Comparison of ENCODE assay signal across 6 cellular contexts in the genomic region with DNA sequence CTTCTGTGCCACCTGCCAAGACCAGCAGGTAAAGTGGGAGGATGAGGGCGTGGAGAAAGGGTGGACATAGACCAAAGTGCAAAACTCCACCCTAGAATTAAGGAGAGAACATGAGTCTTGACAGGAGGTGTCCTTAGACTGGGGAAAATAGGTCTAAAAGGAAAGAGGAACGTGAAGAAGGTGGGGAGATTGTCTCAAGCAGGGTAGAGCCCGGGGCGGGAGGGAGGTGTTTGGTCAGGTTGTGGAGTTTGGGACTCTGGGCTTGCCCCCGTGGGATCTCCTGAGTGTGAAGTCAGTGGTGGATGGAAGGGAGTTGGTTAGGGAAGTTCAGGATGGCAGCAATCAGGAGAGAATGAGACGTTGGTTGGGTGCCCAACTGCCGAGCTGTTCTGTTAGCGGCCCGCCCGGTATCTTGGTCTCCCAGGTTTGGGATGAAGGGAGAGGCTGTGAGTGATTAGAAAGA. TPM values are rescaled to one million over a fixed set of nuclear protein-coding genes. Genes with fewer than 3 reads are reported as not detected.
DNase-seq lines count a peak whose midpoint lies in the region.

No MANE protein-coding gene starts in this region.

- peak overlapping the region; percentile 92 for H3K4me3 Mint-ChIP-seq in dendritic cell treated with granulocyte-macrophage colony-stimulating factor and Interleukin-4, amounts not matched to agents 40 ng/mL and 50 ng/mL, for 4 days

- H3K4me1 Mint-ChIP-seq in dendritic cell treated with granulocyte-macrophage colony-stimulating factor and Interleukin-4, amounts not matched to agents 40 ng/mL and 50 ng/mL, for 4 days (ENCODE audit: low read depth), result peaks cover 69% of the 10 kb centered on the region

- peak; percentile 8 for DNase-seq in LHCN-M2 (ENCODE audit: low read depth)
- DNase-seq in NCI-H1417 treated with DMSO at 0.1 percent for 48 hours (lab: John Stamatoyannopoulos, UW), result no peak
- DNase-seq in effector CD8-positive, alpha-beta T cell (lab: John Stamatoyannopoulos, UW), result no peak
- DNase-seq in GM19240 (ENCODE audit: insufficient read length, low spot score), result no peak

- peaks cover 30% of the 10 kb centered on the region for H3K36me3 Mint-ChIP-seq in dendritic cell treated with granulocyte-macrophage colony-stimulating factor and Interleukin-4, amounts not matched to agents 40 ng/mL and 50 ng/mL, for 4 days (ENCODE audit: low read depth)

- H3K36me3 ChIP-seq in rectal smooth muscle tissue (ENCODE audit: control insufficient read depth, insufficient read depth, low read length), result no peaks in the 10 kb centered on the region

- peak overlapping the region; percentile 88 for H3K27ac Mint-ChIP-seq in dendritic cell treated with granulocyte-macrophage colony-stimulating factor and Interleukin-4, amounts not matched to agents 40 ng/mL and 50 ng/mL, for 4 days

- peaks cover 18% of the 10 kb centered on the region for H3K4me1 ChIP-seq in rectal smooth muscle tissue (ENCODE audit: control insufficient read depth, insufficient read depth, low read length)

- intact Hi-C loops in dendritic cell treated with granulocyte-macrophage colony-stimulating factor and Interleukin-4, amounts not matched to agents 40 ng/mL and 50 ng/mL, for 4 days (cut with micrococcal nuclease), result no loop called here

- H3K27me3 ChIP-seq in rectal smooth muscle tissue (ENCODE audit: control insufficient read depth, insufficient read depth, low read length), result no peaks in the 10 kb centered on the region

- H3K9me3 Mint-ChIP-seq in dendritic cell treated with granulocyte-macrophage colony-stimulating factor and Interleukin-4, amounts not matched to agents 40 ng/mL and 50 ng/mL, for 4 days, result no peaks in the 10 kb centered on the region

- peak overlapping the region; percentile 81 for H3K27ac ChIP-seq in rectal smooth muscle tissue (ENCODE audit: low read depth, low read length)

- no peaks in the 10 kb centered on the region for H3K27me3 Mint-ChIP-seq in dendritic cell treated with granulocyte-macrophage colony-stimulating factor and Interleukin-4, amounts not matched to agents 40 ng/mL and 50 ng/mL, for 4 days

- H3K9ac ChIP-seq in rectal smooth muscle tissue (ENCODE audit: low read length), result peak overlapping the region; percentile 70

- peak overlapping the region; percentile 77 for H3K4me3 ChIP-seq in rectal smooth muscle tissue (ENCODE audit: low read length)

RNA-seq across cellular contexts. Expression of a gene that starts 0.4 kb away (rescaled TPM):
- total RNA-seq in LHCN-M2 (2014; rRNA removed), result 56.0 and 71.4 TPM in 2 replicates
- 72.9 TPM for polyA plus RNA-seq in LHCN-M2 (2012)

RNA-seq across cellular contexts. Expression of a gene that starts 3.7 kb away (rescaled TPM):
- 39.5 and 54.8 TPM in 2 replicates for total RNA-seq in LHCN-M2 (2014; rRNA removed)
- polyA plus RNA-seq in LHCN-M2 (2012), result 29.2 TPM

RNA-seq across cellular contexts. Expression of a gene that starts 34.5 kb away (rescaled TPM):
- total RNA-seq in LHCN-M2 (2014; rRNA removed), result 0.32 and 0.52 TPM in 2 replicates
- polyA plus RNA-seq in LHCN-M2 (2012), result 0.64 TPM

RNA-seq across cellular contexts. Expression of a gene that starts 35.3 kb away (rescaled TPM):
- 64.4 and 66.5 TPM in 2 replicates for total RNA-seq in LHCN-M2 (2014; rRNA removed)
- polyA plus RNA-seq in LHCN-M2 (2012), result 43.7 TPM

RNA-seq across cellular contexts. Expression of a gene that starts 42.5 kb away (rescaled TPM):
- 46.7 and 60.3 TPM in 2 replicates for total RNA-seq in LHCN-M2 (2014; rRNA removed)
- 58.5 TPM for polyA plus RNA-seq in LHCN-M2 (2012)
